In the genomic region with DNA sequence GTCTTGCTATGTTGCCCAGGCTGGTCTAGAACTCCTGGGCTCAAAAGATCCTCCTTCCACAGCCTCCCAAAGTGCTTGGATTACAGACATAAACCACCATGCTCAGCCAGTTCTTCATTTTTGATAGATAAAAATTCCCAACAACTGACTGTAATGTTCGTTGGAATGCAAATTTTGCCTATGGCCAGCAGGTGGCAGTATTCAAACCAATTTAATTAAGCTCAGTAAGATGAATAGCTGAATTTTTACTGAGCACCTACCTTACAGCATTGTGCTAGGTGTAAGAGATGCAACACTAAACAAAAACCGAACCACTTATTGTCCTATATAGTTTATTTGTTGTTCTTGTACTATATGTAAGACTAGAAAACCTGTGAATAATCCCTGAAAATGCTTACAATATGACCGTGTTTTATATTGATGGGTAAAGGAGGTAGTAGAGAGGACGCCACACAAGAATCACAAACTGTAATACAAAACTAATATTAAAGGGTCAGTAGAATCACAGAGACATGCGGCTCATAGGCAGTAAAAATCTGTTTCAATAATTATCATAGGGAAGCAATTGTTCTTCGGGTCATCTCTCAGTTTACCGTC, we compare ENCODE assay signal across 8 cellular contexts.
DNase-seq lines count a peak whose midpoint lies in the region; ATAC-seq and TF ChIP-seq lines count a peak whose summit lies in the region.

No MANE protein-coding gene starts in this region.

- peak; percentile 43 for ATAC-seq in GM21529 (IDR thresholded peaks at IDR 0.05; ENCODE audit: unreplicated experiment)
- ATAC-seq in HG03432 (IDR thresholded peaks at IDR 0.05; ENCODE audit: unreplicated experiment) = no peak
- ATAC-seq in GM21825 (IDR thresholded peaks at IDR 0.05; ENCODE audit: unreplicated experiment) = no peak

- TF ChIP-seq CTCF in WERI-Rb-1 (IDR thresholded peaks at IDR 0.05; ENCODE audit: low read depth, low read length) = peak; percentile 50; the same call in 1 of the 2 replicates

- no peaks in the 10 kb centered on the region for H3K36me3 ChIP-seq in WERI-Rb-1

- H3K27ac ChIP-seq in WERI-Rb-1 = no peak overlapping the region

- no peaks in the 10 kb centered on the region for H3K27me3 ChIP-seq in WERI-Rb-1 (ENCODE audit: insufficient read depth, low read depth, severe bottlenecking)

- H3K4me3 ChIP-seq in WERI-Rb-1 (ENCODE audit: low read depth, low read length) = no peak overlapping the region

- H3K9me3 ChIP-seq in WERI-Rb-1 (ENCODE audit: severe bottlenecking) = no peaks in the 10 kb centered on the region

- peak; percentile 7 for DNase-seq in DMS79 (lab: John Stamatoyannopoulos, UW)
- peak; percentile 20 for DNase-seq in NCI-H2029 (lab: John Stamatoyannopoulos, UW)
- peak; percentile 9 for DNase-seq in WERI-Rb-1
- DNase-seq in foreskin melanocyte = peak; percentile 33
- peak; percentile 9 for DNase-seq in putamen (ENCODE audit: low spot score)
